ENCODE assay signal across 8 cellular contexts in genomic region chr12:25436206-25436912, GRCh38.
DNase-seq lines count a peak whose midpoint lies in the region; ATAC-seq, FAIRE-seq and TF ChIP-seq lines count a peak whose summit lies in the region.

No MANE protein-coding gene starts in this region.

- H3K27me3 Mint-ChIP-seq in stimulated activated naive CD8-positive, alpha-beta T cell treated with anti-CD3 and anti-CD28 coated beads, Interleukin-15, Interleukin-2, amounts not matched to agents 100 ng/mL and 50 ng/mL, for 24 hours: no peaks in the 10 kb centered on the region

- no peak for TF ChIP-seq EP300 in Ishikawa (IDR thresholded peaks at IDR 0.05; ENCODE audit: borderline replicate concordance)

- TF ChIP-seq RAD21 in Ishikawa (IDR thresholded peaks at IDR 0.05; ENCODE audit: low read depth): peak; percentile 93

- H3K27ac Mint-ChIP-seq in stimulated activated naive CD8-positive, alpha-beta T cell treated with anti-CD3 and anti-CD28 coated beads, Interleukin-15, Interleukin-2, amounts not matched to agents 100 ng/mL and 50 ng/mL, for 24 hours: peak overlapping the region; percentile 14

- FAIRE-seq in bronchial epithelial cell (lab: Jason Lieb, UNC): no peak

- H3K9me3 Mint-ChIP-seq in stimulated activated naive CD8-positive, alpha-beta T cell treated with anti-CD3 and anti-CD28 coated beads, Interleukin-15, Interleukin-2, amounts not matched to agents 100 ng/mL and 50 ng/mL, for 24 hours: no peaks in the 10 kb centered on the region

- H3K4me3 Mint-ChIP-seq in stimulated activated naive CD8-positive, alpha-beta T cell treated with anti-CD3 and anti-CD28 coated beads, Interleukin-15, Interleukin-2, amounts not matched to agents 100 ng/mL and 50 ng/mL, for 24 hours: peak overlapping the region; percentile 40

- H3K4me1 Mint-ChIP-seq in stimulated activated naive CD8-positive, alpha-beta T cell treated with anti-CD3 and anti-CD28 coated beads, Interleukin-15, Interleukin-2, amounts not matched to agents 100 ng/mL and 50 ng/mL, for 24 hours (ENCODE audit: low read depth): peaks cover 6% of the 10 kb centered on the region

- no peaks in the 10 kb centered on the region for H3K36me3 Mint-ChIP-seq in stimulated activated naive CD8-positive, alpha-beta T cell treated with anti-CD3 and anti-CD28 coated beads, Interleukin-15, Interleukin-2, amounts not matched to agents 100 ng/mL and 50 ng/mL, for 24 hours (ENCODE audit: low read depth)

- DNase-seq in DMS53 treated with DMSO at 0.1 percent for 48 hours (lab: John Stamatoyannopoulos, UW; ENCODE audit: unreplicated experiment) (peak; percentile 100), GM19240 (ENCODE audit: insufficient read length, low spot score) (peak; percentile 11), RKO (ENCODE audit: low spot score) (peak; percentile 81), bronchial epithelial cell (ENCODE audit: low read depth) (peak; percentile 66), kidney epithelial cell (ENCODE audit: low read depth) (peak; percentile 34)

- peak; percentile 65 for TF ChIP-seq CTCF in bronchial epithelial cell (IDR thresholded peaks at IDR 0.05; ENCODE audit: insufficient read depth, low read length, severe bottlenecking)
- peak; percentile 86 for TF ChIP-seq CTCF in kidney epithelial cell (IDR thresholded peaks at IDR 0.05; ENCODE audit: insufficient read depth, low read length, poor library complexity, severe bottlenecking)

- H3K27me3 ChIP-seq in bronchial epithelial cell (ENCODE audit: control insufficient read depth, insufficient read depth, low read length) (no peaks in the 10 kb centered on the region), kidney epithelial cell (ENCODE audit: control insufficient read depth, insufficient read depth, low read length) (no peaks in the 10 kb centered on the region)

- no peak for ATAC-seq in GM21360 (IDR thresholded peaks at IDR 0.05; ENCODE audit: unreplicated experiment)

- H3K36me3 ChIP-seq in bronchial epithelial cell (ENCODE audit: control insufficient read depth, insufficient read depth, low read length) (no peaks in the 10 kb centered on the region), kidney epithelial cell (ENCODE audit: control insufficient read depth, insufficient read depth, low read length) (no peaks in the 10 kb centered on the region)

- H3K4me3 ChIP-seq in bronchial epithelial cell (ENCODE audit: low read depth, low read length) (no peak overlapping the region), kidney epithelial cell (ENCODE audit: low read depth, low read length) (no peak overlapping the region)

TF ChIP-seq in Ishikawa, 13 proteins besides CTCF, POLR2A, EP300 and RAD21:
- TF ChIP-seq USF1 (IDR thresholded peaks at IDR 0.05): no peak
- TF ChIP-seq CEBPB (IDR thresholded peaks at IDR 0.05): no peak
- no peak for TF ChIP-seq TCF12 (IDR thresholded peaks at IDR 0.05; ENCODE audit: low read depth)
- no peak for TF ChIP-seq ZBTB7A (IDR thresholded peaks at IDR 0.05; ENCODE audit: low read depth)
- TF ChIP-seq CREB1 (IDR thresholded peaks at IDR 0.05; ENCODE audit: low read depth): no peak
- no peak for TF ChIP-seq EGR1 (IDR thresholded peaks at IDR 0.05)
- no peak for TF ChIP-seq TEAD4 (IDR thresholded peaks at IDR 0.05)
- TF ChIP-seq TAF1 (IDR thresholded peaks at IDR 0.05; ENCODE audit: low read depth): no peak
- TF ChIP-seq NFIC (IDR thresholded peaks at IDR 0.05): no peak

Comparison
In these comparisons a context has a peak if more than half of its experiments do, and no peak if none do; other contexts are left out.
1. DNase-seq: peak in every context shown above with its lines; median percentile 100 in DMS53 treated with DMSO at 0.1 percent for 48 hours; 81 in RKO; 66 in bronchial epithelial cell; 34 in kidney epithelial cell; 11 in GM19240.